10 cellular contexts compared by ENCODE assay signal in the genomic region with DNA sequence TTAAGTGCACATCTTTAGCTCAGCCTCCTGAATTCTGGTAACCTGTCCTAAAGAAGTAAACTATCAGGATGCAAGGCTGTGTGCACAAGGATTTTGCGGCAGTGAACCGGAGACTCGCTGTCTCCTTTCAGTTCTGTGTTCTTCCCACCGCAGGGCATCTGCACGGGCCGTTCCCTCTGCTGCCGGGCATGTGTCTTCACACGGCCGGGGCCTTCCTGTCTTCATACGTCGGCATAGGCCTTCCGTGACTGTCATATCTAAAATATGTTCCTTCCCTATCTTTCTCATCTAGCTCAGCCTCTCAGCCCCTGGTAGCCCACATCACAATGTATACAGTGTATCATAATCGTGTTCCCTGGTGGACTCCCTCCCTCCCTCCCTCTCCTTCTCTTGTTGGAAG. TPM values are rescaled to one million over a fixed set of nuclear protein-coding genes. Genes with fewer than 3 reads are reported as not detected.
DNase-seq lines count a peak whose midpoint lies in the region; ATAC-seq lines count a peak whose summit lies in the region.
"Had no signal": no experiment of that assay in that cellular context is flagged by ENCODE, and none has a peak within 500 bp of the region (broad histone marks: within the 10 kb centered on the region; RNA-seq: fewer than 3 reads in every experiment).

No MANE protein-coding gene starts in this region.

- no peak for DNase-seq in activated CD8-positive, alpha-beta memory T cell treated with anti-CD3 and anti-CD28 coated beads, Interleukin-2, amount 10 ng/mL, durations not matched to agents 7 days and 5 days
- DNase-seq in activated CD8-positive, alpha-beta memory T cell treated with anti-CD3 and anti-CD28 coated beads for 24 hours, result no peak
- DNase-seq in T-cell (peak in 3 of 34 experiments; percentile 15 to 49 (median 19)), inferior parietal cortex (ENCODE audit: extremely low spot score) (no peak)
- DNase-seq: KBM-7 had no signal

- peak overlapping the region; percentile 40 for H3K27ac ChIP-seq in temporal lobe (ENCODE audit: low read depth, low read length)

- H3K36me3 ChIP-seq in iPS-15b (ENCODE audit: control insufficient read depth, insufficient read depth, low read length), result no peaks in the 10 kb centered on the region

- CTCF ChIA-PET in activated CD8-positive, alpha-beta memory T cell treated with anti-CD3 and anti-CD28 coated beads, Interleukin-2, amount 10 ng/mL, durations not matched to agents 7 days and 5 days (lab: Charles Lee), result interaction anchor here (1.3 kb wide), 2 partner anchors 34 to 264 kb away, joined by 3 to 5 read pairs; no protein-coding TSS in a partner anchor
- CTCF ChIA-PET in T-cell (lab: Charles Lee), result no interaction called here

- no peaks in the 10 kb centered on the region for H3K9me3 Mint-ChIP-seq in activated CD8-positive, alpha-beta memory T cell treated with anti-CD3 and anti-CD28 coated beads, Interleukin-2, amount 10 ng/mL, durations not matched to agents 7 days and 5 days (ENCODE audit: low read depth)
- H3K9me3 Mint-ChIP-seq in T-cell, result no peaks in the 10 kb centered on the region
- H3K9me3 Mint-ChIP-seq: mesothelial cell of epicardium had no signal

- no peak overlapping the region for H3K4me3 Mint-ChIP-seq in activated CD8-positive, alpha-beta memory T cell treated with anti-CD3 and anti-CD28 coated beads, Interleukin-2, amount 10 ng/mL, durations not matched to agents 7 days and 5 days
- peak overlapping the region in 2 of 3 donors; percentile 11 to 47 for H3K4me3 Mint-ChIP-seq in T-cell
- H3K4me3 Mint-ChIP-seq: mesothelial cell of epicardium had no signal

- H3K9me3 ChIP-seq in iPS-15b (ENCODE audit: control insufficient read depth, insufficient read depth, low read length), result no peaks in the 10 kb centered on the region

- peak overlapping the region; percentile 60 for H3K9ac ChIP-seq in iPS-15b (ENCODE audit: low read depth, low read length)

- H3K4me1 Mint-ChIP-seq in activated CD8-positive, alpha-beta memory T cell treated with anti-CD3 and anti-CD28 coated beads, Interleukin-2, amount 10 ng/mL, durations not matched to agents 7 days and 5 days, result peaks cover 28% of the 10 kb centered on the region
- H3K4me1 Mint-ChIP-seq in T-cell, result peaks cover 19 to 28% (median 23%) of the 10 kb centered on the region in 3 donors

- peaks cover 15% of the 10 kb centered on the region for H3K4me1 ChIP-seq in iPS-15b (ENCODE audit: control insufficient read depth, insufficient read depth, low read length)

- H3K27ac Mint-ChIP-seq in activated CD8-positive, alpha-beta memory T cell treated with anti-CD3 and anti-CD28 coated beads, Interleukin-2, amount 10 ng/mL, durations not matched to agents 7 days and 5 days, result peak overlapping the region; percentile 27
- H3K27ac Mint-ChIP-seq in T-cell, result no peak overlapping the region
- H3K27ac Mint-ChIP-seq: mesothelial cell of epicardium had no signal

- ATAC-seq in activated CD8-positive, alpha-beta memory T cell treated with anti-CD3 and anti-CD28 coated beads, Interleukin-2, amount 10 ng/mL, durations not matched to agents 7 days and 5 days, result peak; percentile 32
- ATAC-seq in T-cell (replicated peaks in 1 of 4), result peak in 3 of 4 experiments; percentile 49 to 58 (median 49)
- ATAC-seq in GM21576 (IDR thresholded peaks at IDR 0.05; ENCODE audit: unreplicated experiment), result no peak
- no peak for ATAC-seq in GM21825 (IDR thresholded peaks at IDR 0.05; ENCODE audit: unreplicated experiment)

- H3K27me3 Mint-ChIP-seq in activated CD8-positive, alpha-beta memory T cell treated with anti-CD3 and anti-CD28 coated beads, Interleukin-2, amount 10 ng/mL, durations not matched to agents 7 days and 5 days, result peaks cover 27% of the 10 kb centered on the region
- peaks cover 0 to 6% of the 10 kb centered on the region in 2 donors for H3K27me3 Mint-ChIP-seq in T-cell

- no peaks in the 10 kb centered on the region for H3K36me3 Mint-ChIP-seq in activated CD8-positive, alpha-beta memory T cell treated with anti-CD3 and anti-CD28 coated beads, Interleukin-2, amount 10 ng/mL, durations not matched to agents 7 days and 5 days
- H3K36me3 Mint-ChIP-seq in T-cell, result no peaks in the 10 kb centered on the region
- H3K36me3 Mint-ChIP-seq: mesothelial cell of epicardium had no signal

- H3K27me3 ChIP-seq in iPS-15b (ENCODE audit: control insufficient read depth, insufficient read depth, low read length), result no peaks in the 10 kb centered on the region

- H3K4me3 ChIP-seq in iPS-15b (ENCODE audit: low read depth, low read length), result no peak overlapping the region

- POLR2A ChIA-PET in T-cell (lab: Charles Lee), result no interaction called here

RNA-seq across cellular contexts. Expression of a gene that starts 16.4 kb away (rescaled TPM):
- total RNA-seq in activated CD8-positive, alpha-beta memory T cell treated with anti-CD3 and anti-CD28 coated beads, Interleukin-2, amount 10 ng/mL, durations not matched to agents 7 days and 5 days, result under 1 TPM; 0.26 to 0.41 TPM
- total RNA-seq in T-cell, result under 1 TPM; 0.10 to 0.38 (median 0.13) TPM
- 4.9 TPM for total RNA-seq in temporal lobe

RNA-seq across cellular contexts. Expression of a gene that starts 53.5 kb away (rescaled TPM):
- not detected for total RNA-seq in activated CD8-positive, alpha-beta memory T cell treated with anti-CD3 and anti-CD28 coated beads, Interleukin-2, amount 10 ng/mL, durations not matched to agents 7 days and 5 days
- total RNA-seq in T-cell, result not detected
- total RNA-seq in temporal lobe, result 2.0 TPM
- total RNA-seq: mesothelial cell of epicardium had no signal

Comparison
In these comparisons a context has a peak if more than half of its experiments do, and no peak if none do; other contexts are left out.
1. ATAC-seq: peak in activated CD8-positive, alpha-beta memory T cell treated with anti-CD3 and anti-CD28 coated beads, Interleukin-2, amount 10 ng/mL, durations not matched to agents 7 days and 5 days (single experiment) and T-cell (3 of 4); none in GM21576 (single experiment) and GM21825 (single experiment).